8 cellular contexts compared by ENCODE assay signal in genomic region chr2:49490710-49491109, GRCh38.
DNase-seq lines count a peak whose midpoint lies in the region; ATAC-seq, FAIRE-seq and TF ChIP-seq lines count a peak whose summit lies in the region.

No MANE protein-coding gene starts in this region.

- intact Hi-C loops in GM12878 (cut with micrococcal nuclease; ENCODE audit: unreplicated experiment) = loop anchor here (1.0 to 5.0 kb wide), 2 partner anchors 544 to 652 kb away; no protein-coding TSS in a partner anchor
- intact Hi-C loops in CD4-positive, alpha-beta memory T cell (cut with micrococcal nuclease) = no loop called here

- TF ChIP-seq POLR2A in GM12878 (IDR thresholded peaks at IDR 0.05; ENCODE audit: low read depth, low read length) = no peak

- H3K36me3 ChIP-seq in GM12878 (ENCODE audit: control insufficient read depth in 2 of 2, insufficient read depth in 2 of 2, low read length in 1 of 2) (no peaks in the 10 kb centered on the region), neural progenitor cell (no peaks in the 10 kb centered on the region)
- H3K36me3 ChIP-seq in CD4-positive, alpha-beta memory T cell (ENCODE audit: insufficient read depth, low read length) = no peaks in the 10 kb centered on the region

- H3K36me3 Mint-ChIP-seq in neural progenitor cell = no peaks in the 10 kb centered on the region
- H3K36me3 Mint-ChIP-seq in CD4-positive, alpha-beta memory T cell = no peaks in the 10 kb centered on the region

- H3K4me3 ChIP-seq in GM12878 (no peak overlapping the region), neural progenitor cell (no peak overlapping the region)
- H3K4me3 ChIP-seq in CD4-positive, alpha-beta memory T cell (ENCODE audit: low read length in 2 of 2) = no peak overlapping the region

- H3K27me3 Mint-ChIP-seq in neural progenitor cell (ENCODE audit: insufficient read depth, low read depth) = peaks cover 3% of the 10 kb centered on the region
- no peaks in the 10 kb centered on the region for H3K27me3 Mint-ChIP-seq in CD4-positive, alpha-beta memory T cell

- in situ Hi-C loops in GM12878 (cut with MboI) = loop anchor here (10.0 kb wide), 1 partner anchor 546 kb away; no protein-coding TSS in a partner anchor

- RAD21 ChIA-PET in GM12878 (lab: Charles Lee; ENCODE audit: unreplicated experiment) = interaction anchor here (1.7 kb wide), 1 partner anchor 544 kb away, joined by 5 read pairs; no protein-coding TSS in a partner anchor

- H3K79me2 ChIP-seq in GM12878 (ENCODE audit: control insufficient read depth, insufficient read depth, low read length) (no peaks in the 10 kb centered on the region), neural progenitor cell (ENCODE audit: low read depth) (no peaks in the 10 kb centered on the region)

- no peaks in the 10 kb centered on the region for H3K4me1 Mint-ChIP-seq in neural progenitor cell
- H3K4me1 Mint-ChIP-seq in CD4-positive, alpha-beta memory T cell = no peaks in the 10 kb centered on the region

- 20% methylated on average over 5 of the region's 5 CpGs for WGBS in GM12878 (ENCODE audit: insufficient coverage, insufficient replicate concordance, low lambda C conversion rate, missing lambda C conversion rate)

- no peaks in the 10 kb centered on the region for H3K27me3 ChIP-seq in GM12878 (replicated peaks in 1 of 2; ENCODE audit: control insufficient read depth in 2 of 2, insufficient read depth in 2 of 2, low read length in 1 of 2)
- no peaks in the 10 kb centered on the region for H3K27me3 ChIP-seq in neural progenitor cell
- H3K27me3 ChIP-seq in CD4-positive, alpha-beta memory T cell (ENCODE audit: insufficient read depth, low read length) = no peaks in the 10 kb centered on the region

- no peak for TF ChIP-seq EP300 in GM12878 (IDR thresholded peaks at IDR 0.05; ENCODE audit: borderline replicate concordance in 1 of 2, control insufficient read depth in 1 of 2, low read depth in 2 of 2, low read length in 2 of 2)

- H3K27ac Mint-ChIP-seq in neural progenitor cell = no peak overlapping the region
- no peak overlapping the region for H3K27ac Mint-ChIP-seq in CD4-positive, alpha-beta memory T cell

- peaks cover 5% of the 10 kb centered on the region for H3K9me3 Mint-ChIP-seq in neural progenitor cell
- peaks cover 4 to 25% (median 14%) of the 10 kb centered on the region in 8 donors for H3K9me3 Mint-ChIP-seq in CD4-positive, alpha-beta memory T cell

- H4K20me1 ChIP-seq in GM12878 (ENCODE audit: control insufficient read depth, insufficient read depth) = no peaks in the 10 kb centered on the region
- no peaks in the 10 kb centered on the region for H4K20me1 ChIP-seq in neural progenitor cell (ENCODE audit: low read depth)

- BruUV-seq in GM12878 (replicated peaks; lab: Mats Ljungman, UMichigan) = no TSS peak

- peak; percentile 65 for FAIRE-seq in GM12878 (lab: Jason Lieb, UNC)

- SMC1A ChIA-PET in GM12878 (lab: Charles Lee; ENCODE audit: uncharacterized antibody, unreplicated experiment) = interaction anchor here (1.0 kb wide), 1 partner anchor 545 kb away, joined by 4 read pairs; no protein-coding TSS in a partner anchor

- CTCF ChIA-PET in GM12878 (lab: Yijun Ruan, JAX) = interaction anchor here (0.7 to 1.9 kb wide), 4 partner anchors 9 to 653 kb away, joined by 3 to 7 read pairs (median 3); no protein-coding TSS in a partner anchor
- CTCF ChIA-PET in CD4-positive, alpha-beta memory T cell (lab: Charles Lee; ENCODE audit: partially characterized antibody) = no interaction called here

- H3F3A ChIP-seq in neural progenitor cell (ENCODE audit: low read depth) = no peaks in the 10 kb centered on the region

- H3K4me3 Mint-ChIP-seq in neural progenitor cell = no peak overlapping the region
- H3K4me3 Mint-ChIP-seq in CD4-positive, alpha-beta memory T cell = no peak overlapping the region

- no peaks in the 10 kb centered on the region for H3K9me3 ChIP-seq in GM12878 (replicated peaks; ENCODE audit: control insufficient read depth, insufficient read depth, low read length)
- H3K9me3 ChIP-seq in neural progenitor cell (ENCODE audit: low read depth) = no peaks in the 10 kb centered on the region
- H3K9me3 ChIP-seq in CD4-positive, alpha-beta memory T cell (ENCODE audit: control insufficient read depth in 1 of 2, low read length in 2 of 2) = no peaks in the 10 kb centered on the region

- H3K4me1 ChIP-seq in GM12878 (ENCODE audit: control insufficient read depth, insufficient read depth, low read length) (no peaks in the 10 kb centered on the region), neural progenitor cell (no peaks in the 10 kb centered on the region)
- no peaks in the 10 kb centered on the region for H3K4me1 ChIP-seq in CD4-positive, alpha-beta memory T cell (ENCODE audit: insufficient read depth, low read length)

- peak; percentile 94 for DNase-seq in DMS53 (lab: John Stamatoyannopoulos, UW)
- peak; percentile 4 for DNase-seq in M059J (ENCODE audit: low read depth)
- no peak for DNase-seq in GM12878 (ENCODE audit: low read depth, low spot score)
- DNase-seq in neural progenitor cell (ENCODE audit: low spot score) = peak; percentile 71
- no peak for DNase-seq in CD4-positive, alpha-beta memory T cell
- DNase-seq in NCI-H2227 treated with DMSO at 0.1 percent for 48 hours (lab: John Stamatoyannopoulos, UW) = no peak

- peak; percentile 57 to 84 (median 61) for TF ChIP-seq CTCF in GM12878 (IDR thresholded peaks at IDR 0.05 in 2 of 3, conservative IDR thresholded peaks at IDR 0.05 in 1 of 3; ENCODE audit: control insufficient read depth in 2 of 3, extremely low read depth in 1 of 3, insufficient read depth in 1 of 3, low read depth in 3 of 3, low read length in 3 of 3)
- TF ChIP-seq CTCF in neural progenitor cell (IDR thresholded peaks at IDR 0.05) = peak; percentile 64

- ATAC-seq in GM18873 (IDR thresholded peaks at IDR 0.05; ENCODE audit: low FRiP score, unreplicated experiment) = peak; percentile 52
- peak; percentile 96 for ATAC-seq in GM12878
- ATAC-seq in GM21423 (IDR thresholded peaks at IDR 0.05; ENCODE audit: unreplicated experiment) = no peak

- peak; percentile 47 for TF ChIP-seq RAD21 in GM12878 (IDR thresholded peaks at IDR 0.05; ENCODE audit: insufficient read depth, low read depth, low read length)

- H2AFZ ChIP-seq in GM12878 (ENCODE audit: control insufficient read depth, low read depth, low read length) = no peak overlapping the region
- H2AFZ ChIP-seq in neural progenitor cell (replicated peaks) = peak overlapping the region; percentile 52

- no peak overlapping the region for H3K9ac ChIP-seq in GM12878 (ENCODE audit: control insufficient read depth, insufficient read depth, low read length)
- no peak overlapping the region for H3K9ac ChIP-seq in neural progenitor cell

- H3K27ac ChIP-seq in GM12878 (ENCODE audit: control insufficient read depth, insufficient read depth) (no peak overlapping the region), neural progenitor cell (no peak overlapping the region)
- H3K27ac ChIP-seq in CD4-positive, alpha-beta memory T cell (ENCODE audit: low read depth, low read length) = no peak overlapping the region

- H3K4me2 ChIP-seq in GM12878 (ENCODE audit: control insufficient read depth, insufficient read depth) (no peak overlapping the region), neural progenitor cell (no peak overlapping the region)

- POLR2A ChIA-PET in GM12878 (lab: Charles Lee) = no interaction called here
- POLR2A ChIA-PET in CD4-positive, alpha-beta memory T cell (lab: Charles Lee; ENCODE audit: partially characterized antibody) = no interaction called here

TF ChIP-seq in GM12878, 131 proteins besides CTCF, POLR2A, EP300 and RAD21:
- TF ChIP-seq SMC3 (IDR thresholded peaks at IDR 0.05; ENCODE audit: borderline replicate concordance, low read length) (peak; percentile 55), FOXK2 (IDR thresholded peaks at IDR 0.05) (no peak), RBBP5 (conservative IDR thresholded peaks at IDR 0.05) (no peak)
TF ChIP-seq in GM12878: peak in this region for 1.

Comparison
In these comparisons a context has a peak if more than half of its experiments do, and no peak if none do; other contexts are left out.
1. DNase-seq: peak in DMS53 (single experiment), M059J (single experiment) and neural progenitor cell (single experiment); none in GM12878 (single experiment), CD4-positive, alpha-beta memory T cell (0 of 5) and NCI-H2227 treated with DMSO at 0.1 percent for 48 hours (single experiment).